ENCODE assay signal across 19 cellular contexts in the genomic region with DNA sequence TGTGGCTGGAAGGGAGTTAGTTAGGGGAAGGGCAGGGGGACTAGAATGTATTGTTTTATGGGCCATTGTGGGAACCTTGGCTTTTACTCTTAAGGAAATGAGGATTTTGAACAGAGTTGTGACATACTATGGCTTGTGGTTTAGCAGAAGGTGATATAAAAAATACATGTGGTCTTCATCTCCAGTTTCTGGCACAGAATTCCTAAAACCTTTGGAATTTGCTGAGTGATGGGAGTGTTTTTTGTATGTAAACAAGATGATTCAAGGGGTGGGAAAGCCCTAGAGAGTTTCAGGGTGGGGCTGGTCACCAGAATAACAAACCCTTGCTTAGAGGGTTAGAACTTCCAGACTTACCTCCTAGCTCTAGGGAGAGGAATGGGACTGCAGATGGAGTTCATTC.
A peak's percentile ranks its signal among the peaks of the same experiment; 100 is the strongest.
DNase-seq lines count a peak whose midpoint lies in the region; ATAC-seq lines count a peak whose summit lies in the region.
"Had no signal": no experiment of that assay in that cellular context is flagged by ENCODE, and none has a peak within 500 bp of the region (broad histone marks: within the 10 kb centered on the region; RNA-seq: fewer than 3 reads in every experiment).

No MANE protein-coding gene starts in this region.

- in situ Hi-C loops in ACHN (cut with HindIII; ENCODE audit: low pct_ligation_motif_present, low pct_unique_long_range_greater_than_20kb, low sequenced_read_pairs): no loop called here

- no peak overlapping the region for H3K4me3 ChIP-seq in adipocyte (ENCODE audit: low read length)
- H3K4me3 ChIP-seq: K562, spleen had no signal

- H3K4me1 ChIP-seq in adipocyte (ENCODE audit: control insufficient read depth, insufficient read depth, low read length): peaks cover 8% of the 10 kb centered on the region

- no peak for ATAC-seq in GM19397 (IDR thresholded peaks at IDR 0.05; ENCODE audit: unreplicated experiment)
- ATAC-seq: K562 had no signal

- no peaks in the 10 kb centered on the region for H3K27me3 ChIP-seq in adipocyte (replicated peaks; ENCODE audit: control insufficient read depth, insufficient read depth, low read length)
- H3K27me3 ChIP-seq: spleen had no signal

- H3K9me3 ChIP-seq in adipocyte (ENCODE audit: control insufficient read depth, low read length): peaks cover 2% of the 10 kb centered on the region
- H3K9me3 ChIP-seq: spleen had no signal

- DNase-seq in A172 (ENCODE audit: low spot score): peak; percentile 14
- DNase-seq in H4 (ENCODE audit: low spot score): peak; percentile 49
- DNase-seq in adipocyte (ENCODE audit: low read depth): peak; percentile 32
- peak; percentile 52 for DNase-seq in fibroblast of peridontal ligament (ENCODE audit: extremely low read depth)
- DNase-seq in SHP77 treated with DMSO at 0.1 percent for 48 hours (lab: John Stamatoyannopoulos, UW): no peak
- no peak for DNase-seq in NCI-H345 treated with DMSO at 0.1 percent for 48 hours (lab: John Stamatoyannopoulos, UW; ENCODE audit: unreplicated experiment)
- DNase-seq in ACHN: no peak
- DNase-seq: activated CD4-positive, alpha-beta T cell treated with anti-CD3 and anti-CD28 coated beads, Interleukin-2, amount 10 ng/mL, durations not matched to agents 7 days and 5 days; activated CD8-positive, alpha-beta memory T cell treated with anti-CD3 and anti-CD28 coated beads, Interleukin-2, amount 50 U/mL, for 48 hours; activated gamma-delta T cell; amygdala; NCI-H1092 treated with DMSO at 0.1 percent for 48 hours; NCI-H2081; NCI-H510A treated with DMSO at 0.1 percent for 48 hours; SIG-M5; spleen; substantia nigra had no signal

- H3K36me3 ChIP-seq in adipocyte (ENCODE audit: control insufficient read depth, insufficient read depth, low read length, severe bottlenecking): no peaks in the 10 kb centered on the region
- H3K36me3 ChIP-seq: spleen had no signal

- no peak overlapping the region for H3K9ac ChIP-seq in adipocyte (ENCODE audit: low read length)

Comparison
In these comparisons a context has a peak if more than half of its experiments do, and no peak if none do; other contexts are left out.
1. DNase-seq: peak in A172 (single experiment), H4 (single experiment), adipocyte (single experiment) and fibroblast of peridontal ligament (single experiment); none in SHP77 treated with DMSO at 0.1 percent for 48 hours (single experiment), NCI-H345 treated with DMSO at 0.1 percent for 48 hours (single experiment) and ACHN (single experiment).